19 cellular contexts compared by ENCODE assay signal in genomic region chr20:40931348-40932044, GRCh38.
"Had no signal": no experiment of that assay in that cellular context is flagged by ENCODE, and none has a peak within 500 bp of the region (broad histone marks: within the 10 kb centered on the region; RNA-seq: fewer than 3 reads in every experiment).

No MANE protein-coding gene starts in this region.

- H3K4me3 Mint-ChIP-seq: activated CD4-positive, alpha-beta memory T cell treated with anti-CD3 and anti-CD28 coated beads for 36 hours; activated CD4-positive, alpha-beta T cell treated with anti-CD3 and anti-CD28 coated beads for 36 hours; activated CD8-positive, alpha-beta memory T cell treated with anti-CD3 and anti-CD28 coated beads, Interleukin-2, amount 10 ng/mL, durations not matched to agents 7 days and 5 days; activated naive CD8-positive, alpha-beta T cell treated with anti-CD3 and anti-CD28 coated beads for 36 hours; activated T-cell treated with anti-CD3 and anti-CD28 coated beads, Interleukin-2, amount 50 U/mL, for 4 hours; brain; nephron progenitor cell; stimulated activated naive B cell treated with anti-CD40 and anti-IgM and Interleukin-4, amounts not matched to agents 10 μg/mL and 1 μg/mL and 100 μg/mL, for 72 hours had no signal

- H3K9me3 Mint-ChIP-seq: activated naive CD8-positive, alpha-beta T cell treated with anti-CD3 and anti-CD28 coated beads for 36 hours had no signal

- H3K27me3 Mint-ChIP-seq: activated CD4-positive, alpha-beta T cell treated with anti-CD3 and anti-CD28 coated beads for 36 hours; activated naive CD8-positive, alpha-beta T cell treated with anti-CD3 and anti-CD28 coated beads for 36 hours had no signal

- H3K36me3 Mint-ChIP-seq: activated CD4-positive, alpha-beta memory T cell treated with anti-CD3 and anti-CD28 coated beads for 36 hours; activated naive CD8-positive, alpha-beta T cell treated with anti-CD3 and anti-CD28 coated beads for 36 hours; brain; stimulated activated naive B cell treated with anti-CD40 and anti-IgM and Interleukin-4, amounts not matched to agents 10 μg/mL and 1 μg/mL and 100 μg/mL, for 72 hours had no signal

- ATAC-seq: activated CD4-positive, alpha-beta T cell treated with anti-CD3 and anti-CD28 coated beads for 36 hours; activated CD8-positive, alpha-beta memory T cell treated with anti-CD3 and anti-CD28 coated beads, Interleukin-2, amount 10 ng/mL, durations not matched to agents 7 days and 5 days; activated T-cell treated with anti-CD3 and anti-CD28 coated beads, Interleukin-2, amount 50 U/mL, for 4 hours; stimulated activated naive B cell treated with anti-CD40 and anti-IgM and Interleukin-4, amounts not matched to agents 10 μg/mL and 1 μg/mL and 100 μg/mL, for 72 hours had no signal

- H3K27ac Mint-ChIP-seq: activated CD4-positive, alpha-beta memory T cell treated with anti-CD3 and anti-CD28 coated beads for 36 hours; activated CD4-positive, alpha-beta T cell treated with anti-CD3 and anti-CD28 coated beads for 36 hours; activated CD8-positive, alpha-beta memory T cell treated with anti-CD3 and anti-CD28 coated beads, Interleukin-2, amount 10 ng/mL, durations not matched to agents 7 days and 5 days; activated naive CD8-positive, alpha-beta T cell treated with anti-CD3 and anti-CD28 coated beads for 36 hours; nephron progenitor cell; progenitor cell of endocrine pancreas; stimulated activated naive B cell treated with anti-CD40 and anti-IgM and Interleukin-4, amounts not matched to agents 10 μg/mL and 1 μg/mL and 100 μg/mL, for 72 hours had no signal

- DNase-seq: activated CD4-positive, alpha-beta memory T cell treated with anti-CD3 and anti-CD28 coated beads for 36 hours; activated CD4-positive, alpha-beta T cell treated with anti-CD3 and anti-CD28 coated beads for 36 hours; activated CD8-positive, alpha-beta memory T cell treated with anti-CD3 and anti-CD28 coated beads, Interleukin-2, amount 10 ng/mL, durations not matched to agents 7 days and 5 days; activated effector memory CD4-positive, alpha-beta T cell treated with Interleukin-2 at 50 U/mL for 16 hours; activated naive CD8-positive, alpha-beta T cell treated with anti-CD3 and anti-CD28 coated beads for 36 hours; activated T-cell treated with anti-CD3 and anti-CD28 coated beads, Interleukin-2, amount 50 U/mL, for 4 hours; central memory CD4-positive, alpha-beta T cell; colonic mucosa; hypothalamus; kidney glomerular epithelial cell; nephron progenitor cell; occipital lobe; stimulated activated CD4-positive, alpha-beta T cell treated with anti-CD3 and anti-CD28 coated beads, Interleukin-15, amount 100 ng/mL, for 24 hours; stimulated activated CD4-positive, alpha-beta T cell treated with anti-CD3 and anti-CD28 coated beads, Interleukin-4, amount 100 ng/mL, for 1 hour; stimulated activated naive B cell treated with anti-CD40 and anti-IgM and Interleukin-4, amounts not matched to agents 10 μg/mL and 1 μg/mL and 100 μg/mL, for 72 hours; T-helper 2 cell; trophoblast cell had no signal

- H3K4me1 Mint-ChIP-seq: activated naive CD8-positive, alpha-beta T cell treated with anti-CD3 and anti-CD28 coated beads for 36 hours had no signal
